In the genomic region with DNA sequence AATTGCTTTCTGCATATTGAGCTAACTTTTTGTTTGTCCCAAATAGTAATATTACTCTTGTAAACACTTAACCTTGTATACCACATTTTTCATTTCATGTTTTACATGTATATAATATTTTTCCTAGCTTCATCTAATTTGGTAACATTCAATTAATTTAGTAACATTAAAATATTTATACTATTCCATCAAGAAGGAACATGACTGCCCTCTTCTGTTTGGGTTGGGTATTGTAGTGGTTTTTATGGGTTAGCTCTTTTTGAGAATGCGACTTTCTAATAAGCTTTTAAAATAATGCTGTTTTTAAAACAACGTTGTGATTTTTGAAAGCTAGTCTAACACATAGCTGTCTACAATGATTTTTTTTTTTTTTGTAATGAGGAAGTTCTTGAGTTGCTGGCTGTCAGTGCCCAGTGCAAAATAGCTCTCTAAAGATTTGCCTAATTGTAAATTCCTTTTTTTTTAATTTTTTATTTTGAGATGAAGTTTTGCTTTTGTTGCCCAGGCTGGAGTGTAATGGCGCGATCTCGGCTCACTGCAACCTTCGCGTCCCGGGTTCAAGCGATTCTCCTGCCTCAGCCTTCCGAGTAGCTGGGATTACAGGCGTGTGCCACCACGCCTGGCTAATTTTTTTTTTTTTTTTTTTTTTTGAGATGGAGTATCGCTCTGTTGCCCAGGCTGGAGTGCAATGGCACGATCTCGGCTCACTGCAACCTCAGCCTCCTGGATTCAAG, we compare ENCODE assay signal across 8 cellular contexts. TPM values are rescaled to one million over a fixed set of nuclear protein-coding genes. Genes with fewer than 3 reads are reported as not detected.
A peak's percentile ranks its signal among the peaks of the same experiment; 100 is the strongest.
DNase-seq lines count a peak whose midpoint lies in the region; ATAC-seq and TF ChIP-seq lines count a peak whose summit lies in the region.
"Not testable (repeated sequence)": the region's sequence is repeated elsewhere in the genome, so short reads cannot be mapped to it uniquely, and the experiment has no call there.

No MANE protein-coding gene starts in this region.

- not testable (repeated sequence) for H3F3A ChIP-seq in PC-3 (ENCODE audit: low read length, unreplicated experiment)

- in situ Hi-C loops in GM13977 (cut with MboI; ENCODE audit: low pct_unique_long_range_greater_than_20kb, low sequenced_read_pairs, unreplicated experiment), result loop anchor here (10.0 kb wide), 1 partner anchor 106 kb away; no protein-coding TSS in a partner anchor

- H3K27me3 Mint-ChIP-seq in activated CD8-positive, alpha-beta T cell treated with anti-CD3 and anti-CD28 coated beads, Interleukin-2, amount 10 ng/mL, durations not matched to agents 7 days and 5 days (ENCODE audit: low read depth), result not testable (repeated sequence)

- peak; percentile 54 for DNase-seq in BE2C
- not testable (repeated sequence) for DNase-seq in GM13977 (ENCODE audit: low spot score); kidney epithelial cell (ENCODE audit: low read depth)
- DNase-seq in NCI-H1436 treated with DMSO at 0.1 percent for 48 hours (lab: John Stamatoyannopoulos, UW), result peak; percentile 41
- peak; percentile 82 for DNase-seq in PC-3
- peak; percentile 70 for DNase-seq in activated CD8-positive, alpha-beta T cell treated with anti-CD3 and anti-CD28 coated beads, Interleukin-2, amount 10 ng/mL, durations not matched to agents 7 days and 5 days
- peak; percentile 48 to 68 for DNase-seq in dermis microvascular lymphatic vessel endothelial cell (ENCODE audit: low read depth in 2 of 2)
- DNase-seq in retina, result peak; percentile 29

- H3K27ac ChIP-seq in PC-3 (ENCODE audit: low read length), result not testable (repeated sequence)

- ATAC-seq in PC-3; activated CD8-positive, alpha-beta T cell treated with anti-CD3 and anti-CD28 coated beads, Interleukin-2, amount 10 ng/mL, durations not matched to agents 7 days and 5 days: not testable (repeated sequence)

- POLR2A ChIA-PET in PC-3 (lab: Charles Lee; ENCODE audit: unreplicated experiment), result interaction anchor here (0.8 to 1.3 kb wide), 2 partner anchors 39 to 101 kb away, joined by 6 to 23 read pairs; no protein-coding TSS in a partner anchor
- POLR2A ChIA-PET in activated CD8-positive, alpha-beta T cell treated with anti-CD3 and anti-CD28 coated beads, Interleukin-2, amount 10 ng/mL, durations not matched to agents 7 days and 5 days (lab: Charles Lee), result interaction anchor here (1.7 kb wide), 1 partner anchor 100 kb away, joined by 10 read pairs; no protein-coding TSS in a partner anchor

- not testable (repeated sequence) for H3K9ac ChIP-seq in PC-3 (ENCODE audit: low read length)

- not testable (repeated sequence) for H3K4me3 ChIP-seq in BE2C (ENCODE audit: low read depth, low read length); PC-3 (ENCODE audit: low read length); kidney epithelial cell (ENCODE audit: low read depth, low read length)

- not testable (repeated sequence) for H3K4me2 ChIP-seq in PC-3 (ENCODE audit: low read length)

- intact Hi-C loops in PC-3 (cut with micrococcal nuclease), result loop anchor here (1.0 to 2.0 kb wide), 2 partner anchors 22 to 101 kb away; no protein-coding TSS in a partner anchor

- TF ChIP-seq CTCF in BE2C (IDR thresholded peaks at IDR 0.05; ENCODE audit: low read depth, low read length) (peak; percentile 65), GM13977 (IDR thresholded peaks at IDR 0.05; ENCODE audit: extremely low read depth, insufficient read depth, missing control alignments) (peak; percentile 55), PC-3 (conservative IDR thresholded peaks at IDR 0.05; ENCODE audit: low read depth, low read length) (peak; percentile 82), kidney epithelial cell (IDR thresholded peaks at IDR 0.05; ENCODE audit: insufficient read depth, low read length, poor library complexity, severe bottlenecking) (peak; percentile 55)

- H2AFZ ChIP-seq in PC-3 (ENCODE audit: low read length), result not testable (repeated sequence)

- BruUV-seq in PC-3 (replicated peaks; lab: Mats Ljungman, UMichigan), result not testable (repeated sequence)

- H3K4me3 Mint-ChIP-seq in activated CD8-positive, alpha-beta T cell treated with anti-CD3 and anti-CD28 coated beads, Interleukin-2, amount 10 ng/mL, durations not matched to agents 7 days and 5 days, result not testable (repeated sequence)

- not testable (repeated sequence) for H3K9me3 Mint-ChIP-seq in activated CD8-positive, alpha-beta T cell treated with anti-CD3 and anti-CD28 coated beads, Interleukin-2, amount 10 ng/mL, durations not matched to agents 7 days and 5 days (ENCODE audit: insufficient read depth)

- H3K36me3 Mint-ChIP-seq in activated CD8-positive, alpha-beta T cell treated with anti-CD3 and anti-CD28 coated beads, Interleukin-2, amount 10 ng/mL, durations not matched to agents 7 days and 5 days (ENCODE audit: low read depth), result peaks cover 60% of the 10 kb centered on the region

- H3K36me3 ChIP-seq in BE2C (peaks cover 68% of the 10 kb centered on the region), PC-3 (ENCODE audit: low read depth, low read length) (peaks cover 62% of the 10 kb centered on the region)
- not testable (repeated sequence) for H3K36me3 ChIP-seq in kidney epithelial cell (ENCODE audit: control insufficient read depth, insufficient read depth, low read length)

- peaks cover 89% of the 10 kb centered on the region for H3K79me2 ChIP-seq in PC-3 (ENCODE audit: low read length)

- H3K27me3 ChIP-seq in BE2C; PC-3 (ENCODE audit: low read length); kidney epithelial cell (ENCODE audit: control insufficient read depth, insufficient read depth, low read length): not testable (repeated sequence)

- not testable (repeated sequence) for H3K9me2 ChIP-seq in PC-3 (replicated peaks; ENCODE audit: low read length)

- not testable (repeated sequence) for H3K9me3 ChIP-seq in BE2C; PC-3 (ENCODE audit: low read length)

- H3K27ac Mint-ChIP-seq in activated CD8-positive, alpha-beta T cell treated with anti-CD3 and anti-CD28 coated beads, Interleukin-2, amount 10 ng/mL, durations not matched to agents 7 days and 5 days, result not testable (repeated sequence)

- H3K4me1 ChIP-seq in BE2C, result not testable (repeated sequence)
- peaks cover 14% of the 10 kb centered on the region for H3K4me1 ChIP-seq in PC-3 (ENCODE audit: insufficient read depth, low read length)

- peaks cover 60% of the 10 kb centered on the region for H3K4me1 Mint-ChIP-seq in activated CD8-positive, alpha-beta T cell treated with anti-CD3 and anti-CD28 coated beads, Interleukin-2, amount 10 ng/mL, durations not matched to agents 7 days and 5 days (ENCODE audit: low read depth)

- H4K20me1 ChIP-seq in PC-3 (ENCODE audit: low read length), result peaks cover 43% of the 10 kb centered on the region

- CTCF ChIA-PET in PC-3 (lab: Charles Lee), result interaction anchor here (0.5 to 2.2 kb wide), 13 partner anchors 9 to 497 kb away, joined by 3 to 152 read pairs (median 5); no protein-coding TSS in a partner anchor
- CTCF ChIA-PET in activated CD8-positive, alpha-beta T cell treated with anti-CD3 and anti-CD28 coated beads, Interleukin-2, amount 10 ng/mL, durations not matched to agents 7 days and 5 days (lab: Charles Lee), result interaction anchor here (0.6 to 4.0 kb wide), 50 partner anchors 9 to 480 kb away, joined by 3 to 193 read pairs (median 4); partner anchors contain the start of gene ZFR

RNA-seq across cellular contexts. Expression of gene SUB1, which starts 4.9 kb away (rescaled TPM):
- 149 TPM for polyA plus RNA-seq in BE2C (2012; ENCODE audit: insufficient read depth, insufficient read length, low read depth)
- 185 and 189 TPM in 2 replicates for total RNA-seq in PC-3 (2014; rRNA removed)
- 100 to 1,000 TPM; 352 to 377 TPM for total RNA-seq in activated CD8-positive, alpha-beta T cell treated with anti-CD3 and anti-CD28 coated beads, Interleukin-2, amount 10 ng/mL, durations not matched to agents 7 days and 5 days
- 63.8 and 74.2 TPM in 2 replicates for total RNA-seq in dermis microvascular lymphatic vessel endothelial cell
- 183 and 199 TPM in 2 replicates for total RNA-seq in kidney epithelial cell
